11 cellular contexts compared by ENCODE assay signal in genomic region chr18:69257861-69258458, GRCh38.
A peak's percentile ranks its signal among the peaks of the same experiment; 100 is the strongest.
DNase-seq lines count a peak whose midpoint lies in the region; ATAC-seq and TF ChIP-seq lines count a peak whose summit lies in the region.
"Had no signal": no experiment of that assay in that cellular context is flagged by ENCODE, and none has a peak within 500 bp of the region (broad histone marks: within the 10 kb centered on the region; RNA-seq: fewer than 3 reads in every experiment).

No MANE protein-coding gene starts in this region.

- H3K9me2 ChIP-seq in MM.1S (replicated peaks; ENCODE audit: insufficient read depth, low read length): no peaks in the 10 kb centered on the region

- no peak for TF ChIP-seq CTCF in MM.1S (IDR thresholded peaks at IDR 0.05; ENCODE audit: low read length)

- ATAC-seq in left ventricle myocardium superior: peak; percentile 37
- ATAC-seq in Right ventricle myocardium inferior: no peak
- no peak for ATAC-seq in GM19035 (IDR thresholded peaks at IDR 0.05; ENCODE audit: unreplicated experiment)

- no peaks in the 10 kb centered on the region for H4K20me1 ChIP-seq in MM.1S (ENCODE audit: insufficient read depth, low read length)

- no peaks in the 10 kb centered on the region for H3K27me3 ChIP-seq in MM.1S (replicated peaks; ENCODE audit: insufficient read depth, low read length)

- H3K4me1 ChIP-seq in MM.1S (ENCODE audit: low read length): no peaks in the 10 kb centered on the region

- no peaks in the 10 kb centered on the region for H3K36me3 ChIP-seq in SK-N-MC (ENCODE audit: insufficient read depth, low read length)
- H3K36me3 ChIP-seq in MM.1S (replicated peaks; ENCODE audit: insufficient read depth, low read length): no peaks in the 10 kb centered on the region

- no peaks in the 10 kb centered on the region for H3F3A ChIP-seq in MM.1S (ENCODE audit: insufficient read depth, low read length)

- H2AFZ ChIP-seq in MM.1S (ENCODE audit: low read length): no peak overlapping the region

- no peaks in the 10 kb centered on the region for H3K79me2 ChIP-seq in MM.1S (ENCODE audit: low read length)

- H3K4me3 ChIP-seq in SK-N-MC (no peak overlapping the region), MM.1S (ENCODE audit: low read length) (no peak overlapping the region)
- H3K4me3 ChIP-seq: skin epidermis had no signal

- H3K27ac ChIP-seq in SK-N-MC (peak overlapping the region; percentile 68), MM.1S (ENCODE audit: low read length) (no peak overlapping the region)

- no peaks in the 10 kb centered on the region for H3K9me3 ChIP-seq in SK-N-MC (ENCODE audit: low read depth, low read length)
- no peaks in the 10 kb centered on the region for H3K9me3 ChIP-seq in MM.1S (replicated peaks; ENCODE audit: insufficient read depth, low read length)

- in situ Hi-C loops in KBM-7 (cut with MboI; ENCODE audit: low pct_unique_long_range_greater_than_20kb, low sequenced_read_pairs): no loop called here

- no peak for DNase-seq in left ventricle myocardium superior
- no peak for DNase-seq in Right ventricle myocardium inferior (ENCODE audit: missing footprints)
- peak; percentile 26 for DNase-seq in SK-N-MC (ENCODE audit: low read depth, low spot score)
- DNase-seq in fibroblast of peridontal ligament (ENCODE audit: extremely low read depth): peak; percentile 97
- DNase-seq in MM.1S: no peak
- DNase-seq in LoVo (ENCODE audit: low spot score): no peak
- DNase-seq in KBM-7: no peak
- DNase-seq: activated CD4-positive, alpha-beta T cell treated with anti-CD3 and anti-CD28 coated beads for 1 hour; SIG-M5 had no signal

- no peak overlapping the region for H3K4me2 ChIP-seq in MM.1S (ENCODE audit: low read depth, low read length)

- H3K9ac ChIP-seq in SK-N-MC (ENCODE audit: insufficient read length) (no peak overlapping the region), MM.1S (ENCODE audit: low read length) (no peak overlapping the region)

- intact Hi-C loops in left ventricle myocardium superior (cut with micrococcal nuclease): no loop called here
- intact Hi-C loops in Right ventricle myocardium inferior (cut with DNase I): no loop called here

Comparison
In these comparisons a context has a peak if more than half of its experiments do, and no peak if none do; other contexts are left out.
1. DNase-seq: peak in SK-N-MC (single experiment) and fibroblast of peridontal ligament (single experiment); none in left ventricle myocardium superior (single experiment), Right ventricle myocardium inferior (single experiment), MM.1S (single experiment), LoVo (single experiment) and KBM-7 (single experiment).